In genomic region chr10:97686962-97687784, GRCh38 we compare ENCODE assay signal across 1 cellular context.
TF ChIP-seq lines count a peak whose summit lies in the region.

AVPI1 (minus strand) TSS chr10:97687241; CDS start chr10:97679905, 7,336 bp downstream.

TF ChIP-seq in K562, 482 proteins besides CTCF, POLR2A, EP300 and RAD21 (continued from another document and continues in another):
- no peak for TF ChIP-seq ZBTB40 (IDR thresholded peaks at IDR 0.05)
- TF ChIP-seq ZBTB40 (CRISPR knock-in tag; IDR thresholded peaks at IDR 0.05) = no peak
- TF ChIP-seq HMGXB4 (CRISPR knock-in tag; IDR thresholded peaks at IDR 0.05) = 0 out of 2 replicates have a peak, but pooled peaks have one; percentile 56
- TF ChIP-seq RREB1 (CRISPR knock-in tag; IDR thresholded peaks at IDR 0.05) = 0 out of 2 replicates have a peak, but pooled peaks have one; percentile 54
- peak; percentile 91 for TF ChIP-seq CCNT2 (IDR thresholded peaks at IDR 0.05; ENCODE audit: borderline replicate concordance, extremely low read depth, insufficient read length, low read depth, low read length)
- no peak for TF ChIP-seq PCBP1 (IDR thresholded peaks at IDR 0.05; ENCODE audit: low read depth, low read length, poor library complexity, severe bottlenecking)
- TF ChIP-seq SRSF9 (IDR thresholded peaks at IDR 0.05; ENCODE audit: borderline replicate concordance, low read depth, low read length) = no peak
- peak; percentile 100 for TF ChIP-seq EGR1 (conservative IDR thresholded peaks at IDR 0.05)
- peak; percentile 22; the same call in 1 of the 2 replicates for TF ChIP-seq C11orf30 (IDR thresholded peaks at IDR 0.05; ENCODE audit: low read depth)
- peak in 1 of 2 experiments; percentile 76; a peak in 1 of 4 replicates for TF ChIP-seq KDM4B (IDR thresholded peaks at IDR 0.05; ENCODE audit: borderline replicate concordance in 2 of 2, low read depth in 1 of 2)
- no peak for TF ChIP-seq ZNF398 (CRISPR knock-in tag; IDR thresholded peaks at IDR 0.05)
- TF ChIP-seq HMGN3 (IDR thresholded peaks at IDR 0.05; ENCODE audit: borderline replicate concordance, extremely low read depth, insufficient read length, low read depth, low read length) = peak; percentile 94
- no peak for TF ChIP-seq MED1 (CRISPR knock-in tag; IDR thresholded peaks at IDR 0.05; ENCODE audit: borderline replicate concordance)
- TF ChIP-seq U2AF1 (optimal IDR thresholded peaks at IDR 0.05; ENCODE audit: low read depth, low read length) = no peak
- TF ChIP-seq KDM2B (CRISPR knock-in tag; IDR thresholded peaks at IDR 0.05) = peak; percentile 59; the same call in 1 of the 2 replicates
- TF ChIP-seq ZNF224 (CRISPR knock-in tag; IDR thresholded peaks at IDR 0.05) = no peak
- no peak for TF ChIP-seq FOXK2 (conservative IDR thresholded peaks at IDR 0.05 in 1 of 2, IDR thresholded peaks at IDR 0.05 in 1 of 2; ENCODE audit: low read depth in 2 of 2)
- peak; percentile 62; the same call in 1 of the 2 replicates for TF ChIP-seq E2F3 (CRISPR knock-in tag; IDR thresholded peaks at IDR 0.05)
- peak; percentile 74; the same call in 1 of the 2 replicates for TF ChIP-seq RB1 (IDR thresholded peaks at IDR 0.05; ENCODE audit: low read depth)
- no peak for TF ChIP-seq ETV5 (CRISPR knock-in tag; IDR thresholded peaks at IDR 0.05; ENCODE audit: low read depth)
- peak; percentile 48 for TF ChIP-seq MEIS2 (IDR thresholded peaks at IDR 0.05; ENCODE audit: partially characterized antibody)
- 0 out of 2 replicates have a peak, but pooled peaks have one; percentile 36 for TF ChIP-seq HIVEP1 (CRISPR knock-in tag; IDR thresholded peaks at IDR 0.05)
